ENCODE assay signal across 8 cellular contexts in the genomic region with DNA sequence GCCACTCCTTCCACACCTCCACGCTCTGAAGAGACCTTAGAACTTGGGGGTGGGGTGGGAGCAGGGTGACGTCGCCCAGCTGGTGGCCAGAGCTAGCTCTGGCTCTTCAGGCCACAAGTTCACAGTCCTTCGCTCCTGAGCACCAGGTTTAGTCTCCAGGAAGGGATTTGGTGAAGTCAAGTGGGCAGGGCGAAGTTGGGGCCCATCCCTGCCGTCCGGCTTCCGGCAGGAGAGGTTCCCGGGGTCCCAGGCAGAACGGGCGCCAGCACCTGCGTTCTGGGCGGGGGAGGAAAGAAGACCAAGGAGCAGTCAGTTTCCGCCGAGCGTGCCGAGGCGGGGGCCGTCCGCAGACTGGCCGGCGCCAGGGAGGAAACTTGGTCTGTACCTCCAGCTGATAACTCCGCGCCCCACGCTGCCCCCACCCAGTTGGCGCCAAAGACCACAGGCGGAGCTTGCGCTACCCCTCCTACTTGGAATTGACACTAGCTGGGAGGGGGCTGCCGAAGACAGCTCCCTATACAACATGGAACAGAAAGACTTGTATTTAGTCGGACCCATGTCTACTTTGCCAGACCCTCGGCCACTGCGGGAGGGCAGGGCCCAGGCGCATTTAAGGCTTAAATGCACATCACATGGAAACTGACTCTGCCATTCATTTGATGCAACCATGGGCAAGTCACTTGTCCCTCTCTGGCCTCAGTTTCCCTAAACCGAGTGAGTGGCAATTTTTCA. TPM values are rescaled to one million over a fixed set of nuclear protein-coding genes. Genes with fewer than 3 reads are reported as not detected.
DNase-seq lines count a peak whose midpoint lies in the region; ATAC-seq and TF ChIP-seq lines count a peak whose summit lies in the region.

No MANE protein-coding gene starts in this region.

- H3K36me3 ChIP-seq in PC-3 (ENCODE audit: low read depth, low read length) (no peaks in the 10 kb centered on the region), ascending aorta (peaks cover 17 to 25% of the 10 kb centered on the region in 2 donors)

- POLR2A ChIA-PET in PC-3 (lab: Charles Lee; ENCODE audit: unreplicated experiment), result interaction anchor here (0.7 to 0.9 kb wide), 2 partner anchors 79 to 133 kb away, joined by 3 to 6 read pairs; a partner anchor contains a TSS

- peak overlapping the region; percentile 63 for H2AFZ ChIP-seq in PC-3 (ENCODE audit: low read length)

- H4K20me1 ChIP-seq in PC-3 (ENCODE audit: low read length), result no peaks in the 10 kb centered on the region

- peaks cover 11% of the 10 kb centered on the region; the same call in 1 of the 2 replicates for H3K79me2 ChIP-seq in PC-3 (ENCODE audit: low read length)

- ATAC-seq in PC-3 (peak; percentile 1), GM18502 (IDR thresholded peaks at IDR 0.05; ENCODE audit: poor library complexity, unreplicated experiment) (no peak)

- no TSS peak for BruUV-seq in PC-3 (replicated peaks; lab: Mats Ljungman, UMichigan)

- CTCF ChIA-PET in PC-3 (lab: Charles Lee), result interaction anchor here (1.6 to 2.2 kb wide), 2 partner anchors 76 to 79 kb away, joined by 8 to 10 read pairs; no protein-coding TSS in a partner anchor

- TF ChIP-seq CTCF in PC-3 (conservative IDR thresholded peaks at IDR 0.05; ENCODE audit: low read depth, low read length) (no peak), ascending aorta (IDR thresholded peaks at IDR 0.05) (no peak)

- intact Hi-C loops in PC-3 (cut with micrococcal nuclease) (loop anchor here (5.0 kb wide), 2 partner anchors 34 to 79 kb away; no protein-coding TSS in a partner anchor), ascending aorta (cut with DNase I) (no loop called here)

- H3K27ac ChIP-seq in PC-3 (ENCODE audit: low read length), result peak overlapping the region; percentile 27
- H3K27ac ChIP-seq in ascending aorta, result peak overlapping the region; percentile 92

- H3K9me3 ChIP-seq in PC-3 (ENCODE audit: low read length) (no peaks in the 10 kb centered on the region), ascending aorta (no peaks in the 10 kb centered on the region)

- peak overlapping the region; percentile 82 for H3K4me3 ChIP-seq in PC-3 (ENCODE audit: low read length)
- peak overlapping the region; percentile 89 to 95 for H3K4me3 ChIP-seq in ascending aorta

- H3K9me2 ChIP-seq in PC-3 (replicated peaks; ENCODE audit: low read length), result no peaks in the 10 kb centered on the region

- H3K4me2 ChIP-seq in PC-3 (ENCODE audit: low read length), result peak overlapping the region; percentile 92

- peak; percentile 69 for DNase-seq in stimulated activated CD4-positive, alpha-beta T cell treated with anti-CD3 and anti-CD28 coated beads, Interleukin-15, amount 100 ng/mL, for 24 hours
- DNase-seq in stimulated activated CD4-positive, alpha-beta T cell treated with anti-CD3 and anti-CD28 coated beads, Interleukin-4, amount 100 ng/mL, for 4 hours, result no peak
- DNase-seq in PC-3 (peak; percentile 37), ascending aorta (ENCODE audit: low spot score in 2 of 2) (peak in 1 of 2 donors; percentile 21), islet precursor cell (peak; percentile 67), NCI-H1694 treated with DMSO at 0.1 percent for 48 hours (lab: John Stamatoyannopoulos, UW) (no peak)
- DNase-seq in stimulated activated CD4-positive, alpha-beta T cell treated with anti-CD3 and anti-CD28 coated beads, Interleukin-4, amount 100 ng/mL, for 24 hours, result peak; percentile 35

- H3K27me3 ChIP-seq in PC-3 (ENCODE audit: low read length) (no peaks in the 10 kb centered on the region), ascending aorta (no peaks in the 10 kb centered on the region)

- H3F3A ChIP-seq in PC-3 (ENCODE audit: low read length, unreplicated experiment), result no peaks in the 10 kb centered on the region

- H3K9ac ChIP-seq in PC-3 (ENCODE audit: low read length), result peak overlapping the region; percentile 57

- H3K4me1 ChIP-seq in PC-3 (ENCODE audit: insufficient read depth, low read length), result peaks cover 67% of the 10 kb centered on the region
- peaks cover 18 to 33% of the 10 kb centered on the region in 2 donors for H3K4me1 ChIP-seq in ascending aorta

RNA-seq across cellular contexts. Expression of a gene that starts 1.0 kb away (rescaled TPM):
- total RNA-seq in PC-3 (2014; rRNA removed) (77.7 and 92.5 TPM in 2 replicates), ascending aorta (1,094 TPM)

RNA-seq across cellular contexts. Expression of a gene that starts 27.3 kb away (rescaled TPM):
- total RNA-seq in PC-3 (2014; rRNA removed) (7.0 and 8.3 TPM in 2 replicates), ascending aorta (not detected)

Comparison
In these comparisons a context has a peak if more than half of its experiments do, and no peak if none do; other contexts are left out.
1. DNase-seq: peak in stimulated activated CD4-positive, alpha-beta T cell treated with anti-CD3 and anti-CD28 coated beads, Interleukin-15, amount 100 ng/mL, for 24 hours (single experiment), PC-3 (single experiment), islet precursor cell (single experiment) and stimulated activated CD4-positive, alpha-beta T cell treated with anti-CD3 and anti-CD28 coated beads, Interleukin-4, amount 100 ng/mL, for 24 hours (single experiment); none in stimulated activated CD4-positive, alpha-beta T cell treated with anti-CD3 and anti-CD28 coated beads, Interleukin-4, amount 100 ng/mL, for 4 hours (0 of 2) and NCI-H1694 treated with DMSO at 0.1 percent for 48 hours (single experiment).
2. RNA of a gene that starts 1.0 kb away (total RNA-seq): 1,094 TPM in ascending aorta (single experiment); 77.7 to 92.5 TPM in PC-3; every median in the first group is over 10 times any median in the second.